Comparison of ENCODE assay signal across 8 cellular contexts in the genomic region with DNA sequence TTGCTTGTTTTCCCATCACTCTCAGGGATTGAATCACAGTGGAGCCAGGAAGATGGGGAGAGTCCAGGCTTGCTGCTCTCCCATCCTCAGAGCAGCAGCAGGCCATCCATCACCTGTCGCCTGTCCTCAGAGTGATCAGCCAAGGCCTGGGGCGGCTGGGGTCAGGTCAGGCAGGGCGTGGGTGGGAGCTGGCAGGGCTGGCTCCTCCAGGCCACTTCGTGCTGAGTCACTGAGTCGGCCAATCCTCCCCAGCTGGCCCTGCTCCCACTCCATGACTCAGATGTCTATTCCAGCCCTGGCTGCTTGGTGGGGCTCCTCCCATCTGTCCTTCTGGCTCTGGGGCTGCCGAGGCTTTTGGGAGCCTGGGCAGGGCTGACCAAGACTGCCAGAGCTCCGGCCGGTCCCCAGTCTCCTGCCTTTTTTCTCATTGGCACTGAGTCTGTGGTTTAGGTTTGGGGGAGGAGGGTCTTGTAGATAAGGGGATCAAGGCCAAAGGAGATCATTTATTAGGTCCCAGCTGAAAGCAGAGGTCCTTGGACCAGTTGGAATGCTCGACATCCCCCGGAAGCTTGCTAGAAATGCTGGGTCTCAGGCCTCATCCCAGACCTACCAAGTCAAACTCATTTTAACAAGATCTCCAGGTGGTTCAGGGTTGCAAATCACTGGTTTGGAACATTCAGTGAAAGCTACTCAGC.
A peak's percentile ranks its signal among the peaks of the same experiment; 100 is the strongest.
DNase-seq lines count a peak whose midpoint lies in the region; ATAC-seq and TF ChIP-seq lines count a peak whose summit lies in the region.

No MANE protein-coding gene starts in this region.

- intact Hi-C loops in dorsolateral prefrontal cortex (cut with DNase I), result no loop called here

- no peak for TF ChIP-seq CTCF in dorsolateral prefrontal cortex (IDR thresholded peaks at IDR 0.05 in 54 of 56, conservative IDR thresholded peaks at IDR 0.05 in 2 of 56; ENCODE audit: low read depth in 1 of 56, partially characterized antibody in 56 of 56)
- no peak for TF ChIP-seq CTCF in lung (IDR thresholded peaks at IDR 0.05; ENCODE audit: control extremely low read depth, extremely low read depth)
- TF ChIP-seq CTCF in thoracic aorta (IDR thresholded peaks at IDR 0.05), result no peak

- H3K27ac ChIP-seq in dorsolateral prefrontal cortex (peak overlapping the region in 28 of 59 donors; percentile 1 to 65 (median 38)), lung (ENCODE audit: low read depth in 1 of 2, low read length in 1 of 2) (peak overlapping the region; percentile 65 to 80), thoracic aorta (peak overlapping the region; percentile 77 to 90)

- DNase-seq in GOT3 (lab: John Stamatoyannopoulos, UW) (peak; percentile 81), OCI-M2 (lab: John Stamatoyannopoulos, UW; ENCODE audit: unreplicated experiment) (peak; percentile 63), dorsolateral prefrontal cortex (peak; percentile 46 to 96 (median 82)), lung (ENCODE audit: low spot score) (peak; percentile 93), thoracic aorta (ENCODE audit: low spot score) (peak; percentile 95), NCI-H187 treated with DMSO at 0.1 percent for 48 hours (lab: John Stamatoyannopoulos, UW) (no peak)

- H3K4me3 ChIP-seq in dorsolateral prefrontal cortex, result no peak overlapping the region
- no peak overlapping the region for H3K4me3 ChIP-seq in lung
- H3K4me3 ChIP-seq in thoracic aorta, result no peak overlapping the region

- H3K4me1 ChIP-seq in lung (ENCODE audit: control insufficient read depth in 2 of 2, insufficient read depth in 2 of 2, low read length in 2 of 2) (peaks cover 9 to 10% of the 10 kb centered on the region in 2 donors), thoracic aorta (ENCODE audit: control insufficient read depth in 1 of 2, low read depth in 2 of 2) (peaks cover 41 to 98% of the 10 kb centered on the region in 2 donors)

- H3K27me3 ChIP-seq in dorsolateral prefrontal cortex (no peaks in the 10 kb centered on the region), lung (ENCODE audit: control insufficient read depth, insufficient read depth) (no peaks in the 10 kb centered on the region), thoracic aorta (replicated peaks; ENCODE audit: insufficient read depth) (no peaks in the 10 kb centered on the region)

- H3K36me3 ChIP-seq in lung (ENCODE audit: control insufficient read depth in 2 of 2, insufficient read depth in 2 of 2, low read length in 2 of 2), result peaks cover 0 to 9% of the 10 kb centered on the region in 2 donors
- H3K36me3 ChIP-seq in thoracic aorta, result peaks cover 7% of the 10 kb centered on the region

- ATAC-seq in lung (ENCODE audit: insufficient read depth, low FRiP score), result peak; percentile 88
- ATAC-seq in thoracic aorta (ENCODE audit: insufficient number of reproducible peaks, low FRiP score, low read depth), result peak; percentile 88
- ATAC-seq in HG02938 (IDR thresholded peaks at IDR 0.05; ENCODE audit: unreplicated experiment), result no peak
- ATAC-seq in GM21360 (IDR thresholded peaks at IDR 0.05; ENCODE audit: unreplicated experiment), result no peak

- WGBS in lung, 2 donors, result 30 to 47% methylated on average over 9 of the region's 10 CpGs

- H3K9me3 ChIP-seq in lung (ENCODE audit: control insufficient read depth in 2 of 2, insufficient read depth in 1 of 2, low read length in 1 of 2) (no peaks in the 10 kb centered on the region), thoracic aorta (no peaks in the 10 kb centered on the region)

Comparison
In these comparisons a context has a peak if more than half of its experiments do, and no peak if none do; other contexts are left out.
1. ATAC-seq: peak in lung (single experiment) and thoracic aorta (single experiment); none in HG02938 (single experiment) and GM21360 (single experiment).